14 cellular contexts compared by ENCODE assay signal in the genomic region with DNA sequence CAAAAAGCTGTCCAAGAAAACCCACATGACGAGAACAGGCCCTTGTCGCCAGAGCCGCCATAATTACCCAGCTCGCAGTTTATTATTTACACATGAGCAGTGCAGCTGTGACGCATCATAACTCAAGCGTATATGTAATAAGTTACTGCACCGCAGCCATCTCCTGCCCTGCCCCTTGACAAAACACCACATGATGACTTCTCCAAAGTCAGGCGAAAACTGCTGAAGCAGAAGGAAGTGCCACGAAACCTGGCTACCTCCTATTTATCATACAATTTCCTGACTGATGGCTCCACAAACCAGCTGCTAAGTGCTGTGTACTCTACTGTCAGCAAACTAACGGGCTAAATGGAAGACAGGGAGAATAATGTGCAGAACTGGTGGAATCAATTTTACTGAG.
DNase-seq lines count a peak whose midpoint lies in the region; ATAC-seq and TF ChIP-seq lines count a peak whose summit lies in the region.
"Had no signal": no experiment of that assay in that cellular context is flagged by ENCODE, and none has a peak within 500 bp of the region (broad histone marks: within the 10 kb centered on the region; RNA-seq: fewer than 3 reads in every experiment).

No MANE protein-coding gene starts in this region.

- H2AK5ac ChIP-seq in IMR-90 (ENCODE audit: low read depth, low read length) = no peak overlapping the region

- H3K9me3 ChIP-seq in IMR-90 (ENCODE audit: control insufficient read depth, insufficient read depth, low read length) = no peaks in the 10 kb centered on the region

- H3K4me1 ChIP-seq in IMR-90 (ENCODE audit: control insufficient read depth, insufficient read depth, low read length) = peaks cover 11% of the 10 kb centered on the region

- H3K4me2 ChIP-seq in IMR-90 (ENCODE audit: low read depth, low read length) = peak overlapping the region; percentile 8; the same call in 1 of the 2 replicates

- H2BK5ac ChIP-seq in IMR-90 (ENCODE audit: low read depth, low read length, poor library complexity, severe bottlenecking) = no peak overlapping the region

- 58% methylated on average over 7 of the region's 10 CpGs; no CpG with 5 or more reads in 1 of the 2 experiments for WGBS in IMR-90 (ENCODE audit: extremely low coverage in 2 of 2, insufficient read length in 1 of 2), 2 experiments

- H3K9ac ChIP-seq in IMR-90 (ENCODE audit: low read depth, low read length) = no peak overlapping the region

- no peak overlapping the region for H4K91ac ChIP-seq in IMR-90 (ENCODE audit: insufficient read depth, low read depth, low read length)

- H2BK20ac ChIP-seq in IMR-90 (ENCODE audit: low read depth, low read length) = no peak overlapping the region

- POLR2A ChIA-PET in IMR-90 (lab: Charles Lee; ENCODE audit: unreplicated experiment) = no interaction called here

- no peaks in the 10 kb centered on the region for H3K36me3 ChIP-seq in IMR-90 (ENCODE audit: control insufficient read depth, insufficient read depth, low read length)

- dilution Hi-C loops in IMR-90 (cut with HindIII; ENCODE audit: low sequenced_read_pairs, unreplicated experiment) = no loop called here

- H3K27ac ChIP-seq in IMR-90 (ENCODE audit: insufficient read depth, low read length) = no peak overlapping the region

- no peak for TF ChIP-seq POLR2A in IMR-90 (IDR thresholded peaks at IDR 0.05; ENCODE audit: low read depth, low read length)

- no peaks in the 10 kb centered on the region for H3K27me3 ChIP-seq in IMR-90 (ENCODE audit: control insufficient read depth, insufficient read depth, low read length)

- no peaks in the 10 kb centered on the region for H4K20me1 ChIP-seq in IMR-90 (ENCODE audit: insufficient read depth, low read length)

- in situ Hi-C loops in IMR-90 (cut with MboI; ENCODE audit: low sequenced_read_pairs) = no loop called here

- H3K9me1 ChIP-seq in IMR-90 (ENCODE audit: insufficient read depth, low read length) = peaks cover 7% of the 10 kb centered on the region; the same call in 1 of the 2 replicates

- DNase-seq in IMR-90 = peak; percentile 62
- DNase-seq in glomerular visceral epithelial cell (ENCODE audit: extremely low spot score) = peak; percentile 77
- DNase-seq in renal cortical epithelial cell (ENCODE audit: low read depth) = peak; percentile 78
- DNase-seq in stimulated activated CD4-positive, alpha-beta T cell treated with anti-CD3 and anti-CD28 coated beads, Interleukin-2, amount 100 ng/mL, for 24 hours = no peak
- DNase-seq in NCI-H226 = no peak
- no peak for DNase-seq in NCI-H510A treated with DMSO at 0.1 percent for 48 hours (lab: John Stamatoyannopoulos, UW)
- DNase-seq: activated CD4-positive, alpha-beta memory T cell treated with anti-CD3 and anti-CD28 coated beads, Interleukin-2, amount 10 ng/mL, durations not matched to agents 7 days and 5 days; activated T-cell treated with anti-CD3 and anti-CD28 coated beads, Interleukin-2, amount 50 U/mL, for 24 hours; mammary epithelial cell; NCI-H187; NCI-H446; T-helper 2 cell had no signal

- CTCF ChIA-PET in IMR-90 (lab: Yijun Ruan, JAX) = no interaction called here

- H3K18ac ChIP-seq in IMR-90 (ENCODE audit: low read depth, low read length) = no peak overlapping the region

- TF ChIP-seq RAD21 in IMR-90 (IDR thresholded peaks at IDR 0.05; ENCODE audit: low read length) = no peak

- peaks cover 0 to 11% of the 10 kb centered on the region in 2 experiments; a peak in 2 of 4 replicates for H3K79me1 ChIP-seq in IMR-90 (ENCODE audit: low read depth in 1 of 2, low read length in 2 of 2)

- no peak overlapping the region for H2BK120ac ChIP-seq in IMR-90 (ENCODE audit: low read depth, low read length)

- no peak overlapping the region for H3K4me3 ChIP-seq in IMR-90 (ENCODE audit: insufficient read depth, low read depth, low read length)

- H3K56ac ChIP-seq in IMR-90 (ENCODE audit: extremely low read depth, insufficient read depth, low read length) = no peak overlapping the region

- intact Hi-C loops in IMR-90 (cut with micrococcal nuclease) = no loop called here

- H4K8ac ChIP-seq in IMR-90 (ENCODE audit: low read depth in 2 of 2, low read length in 2 of 2) = no peak overlapping the region

- peak; percentile 33; the same call in 1 of the 2 replicates for ATAC-seq in IMR-90 (ENCODE audit: low read depth)
- ATAC-seq: stimulated activated memory B cell treated with anti-CD40 and anti-IgM and Interleukin-4, amounts not matched to agents 10 μg/mL and 1 μg/mL and 100 μg/mL, for 72 hours had no signal

- H2AFZ ChIP-seq in IMR-90 (replicated peaks; ENCODE audit: low read length, poor library complexity) = no peak overlapping the region

- H3K4ac ChIP-seq in IMR-90 (ENCODE audit: low read depth, low read length) = no peak overlapping the region

- no peak overlapping the region for H3K23ac ChIP-seq in IMR-90 (ENCODE audit: low read depth, low read length)

- H2AK9ac ChIP-seq in IMR-90 (replicated peaks; ENCODE audit: low read depth, low read length, poor library complexity) = no peak overlapping the region

- peak overlapping the region; percentile 26; the same call in 1 of the 2 replicates for H3K14ac ChIP-seq in IMR-90 (replicated peaks; ENCODE audit: low read depth, low read length)

- H4K5ac ChIP-seq in IMR-90 (ENCODE audit: low read depth, low read length) = no peak overlapping the region; the same call in 1 of the 2 replicates

- TF ChIP-seq CTCF in IMR-90 (conservative IDR thresholded peaks at IDR 0.05; ENCODE audit: low read depth, low read length) = no peak

- H2BK15ac ChIP-seq in IMR-90 (ENCODE audit: low read depth, low read length) = no peak overlapping the region

- BruUV-seq in IMR-90 (replicated peaks; lab: Mats Ljungman, UMichigan) = no TSS peak

TF ChIP-seq in IMR-90, 13 proteins besides CTCF, POLR2A, EP300 and RAD21:
- TF ChIP-seq RCOR1 (IDR thresholded peaks at IDR 0.05; ENCODE audit: insufficient replicate concordance, low read length) (no peak), FOS (IDR thresholded peaks at IDR 0.05; ENCODE audit: low read depth, low read length) (no peak), MXI1 (IDR thresholded peaks at IDR 0.05; ENCODE audit: borderline replicate concordance, low read depth, low read length) (no peak)
- TF ChIP-seq, protein P1, sequence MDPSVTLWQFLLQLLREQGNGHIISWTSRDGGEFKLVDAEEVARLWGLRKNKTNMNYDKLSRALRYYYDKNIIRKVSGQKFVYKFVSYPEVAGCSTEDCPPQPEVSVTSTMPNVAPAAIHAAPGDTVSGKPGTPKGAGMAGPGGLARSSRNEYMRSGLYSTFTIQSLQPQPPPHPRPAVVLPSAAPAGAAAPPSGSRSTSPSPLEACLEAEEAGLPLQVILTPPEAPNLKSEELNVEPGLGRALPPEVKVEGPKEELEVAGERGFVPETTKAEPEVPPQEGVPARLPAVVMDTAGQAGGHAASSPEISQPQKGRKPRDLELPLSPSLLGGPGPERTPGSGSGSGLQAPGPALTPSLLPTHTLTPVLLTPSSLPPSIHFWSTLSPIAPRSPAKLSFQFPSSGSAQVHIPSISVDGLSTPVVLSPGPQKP (IDR thresholded peaks at IDR 0.05; ENCODE audit: borderline replicate concordance, low read depth, low read length) = no peak

TF ChIP-seq in PFSK-1, 5 proteins besides CTCF, POLR2A, EP300 and RAD21:
- TF ChIP-seq FOXP2 (optimal IDR thresholded peaks at IDR 0.05; ENCODE audit: borderline replicate concordance, extremely low read depth, extremely low read length, insufficient read depth) = peak; percentile 56
- no peak for TF ChIP-seq TAF1 (IDR thresholded peaks at IDR 0.05; ENCODE audit: borderline replicate concordance, insufficient read depth, low read length)

Comparison
In these comparisons a context has a peak if more than half of its experiments do, and no peak if none do; other contexts are left out.
1. DNase-seq: peak in IMR-90 (single experiment), glomerular visceral epithelial cell (single experiment) and renal cortical epithelial cell (single experiment); none in stimulated activated CD4-positive, alpha-beta T cell treated with anti-CD3 and anti-CD28 coated beads, Interleukin-2, amount 100 ng/mL, for 24 hours (0 of 2), NCI-H226 (single experiment) and NCI-H510A treated with DMSO at 0.1 percent for 48 hours (single experiment).